In genomic region chr12:64137117-64137516, GRCh38 we compare ENCODE assay signal across 21 cellular contexts.
"Had no signal": no experiment of that assay in that cellular context is flagged by ENCODE, and none has a peak within 500 bp of the region (broad histone marks: within the 10 kb centered on the region; RNA-seq: fewer than 3 reads in every experiment).

No MANE protein-coding gene starts in this region.

- H3K4me3 ChIP-seq: hepatocyte, lower lobe of right lung, spleen, thoracic aorta, upper lobe of left lung had no signal

- H3K4me1 ChIP-seq: lower lobe of right lung, spleen, upper lobe of left lung had no signal

- H3K79me2 ChIP-seq: hepatocyte had no signal

- H3K27ac ChIP-seq: foreskin keratinocyte, hepatocyte, lower lobe of right lung, spleen, thoracic aorta, upper lobe of left lung had no signal

- ATAC-seq: activated CD4-positive, alpha-beta T cell treated with anti-CD3 and anti-CD28 coated beads for 36 hours; activated naive CD4-positive, alpha-beta T cell treated with anti-CD3 and anti-CD28 coated beads, Interleukin-2, amount 50 U/mL, for 72 hours; esophagus mucosa; foreskin keratinocyte; left colon; lower lobe of right lung; natural killer cell; stimulated activated memory B cell treated with anti-CD40 and anti-IgM and Interleukin-4, amounts not matched to agents 10 μg/mL and 1 μg/mL and 100 μg/mL, for 72 hours; WTC11 had no signal

- DNase-seq: activated CD4-positive, alpha-beta memory T cell treated with anti-CD3 and anti-CD28 coated beads for 36 hours; activated CD4-positive, alpha-beta T cell treated with anti-CD3 and anti-CD28 coated beads for 36 hours; activated gamma-delta T cell treated with Interleukin-2 at 50 U/mL for 16 hours; activated T-cell treated with anti-CD3 and anti-CD28 coated beads for 4 hours; effector CD8-positive, alpha-beta T cell; foreskin keratinocyte; left colon; lower lobe of right lung; natural killer cell; posterior cingulate gyrus; retina; spleen; stimulated activated CD4-positive, alpha-beta T cell treated with anti-CD3 and anti-CD28 coated beads, Interleukin-4, amount 100 ng/mL, for 4 hours; T-helper 2 cell; upper lobe of left lung had no signal

- H2AFZ ChIP-seq: hepatocyte had no signal

- H3K4me2 ChIP-seq: hepatocyte had no signal

- H3K27me3 ChIP-seq: foreskin keratinocyte, hepatocyte, spleen, upper lobe of left lung had no signal
